2 cellular contexts compared by ENCODE assay signal in the genomic region with DNA sequence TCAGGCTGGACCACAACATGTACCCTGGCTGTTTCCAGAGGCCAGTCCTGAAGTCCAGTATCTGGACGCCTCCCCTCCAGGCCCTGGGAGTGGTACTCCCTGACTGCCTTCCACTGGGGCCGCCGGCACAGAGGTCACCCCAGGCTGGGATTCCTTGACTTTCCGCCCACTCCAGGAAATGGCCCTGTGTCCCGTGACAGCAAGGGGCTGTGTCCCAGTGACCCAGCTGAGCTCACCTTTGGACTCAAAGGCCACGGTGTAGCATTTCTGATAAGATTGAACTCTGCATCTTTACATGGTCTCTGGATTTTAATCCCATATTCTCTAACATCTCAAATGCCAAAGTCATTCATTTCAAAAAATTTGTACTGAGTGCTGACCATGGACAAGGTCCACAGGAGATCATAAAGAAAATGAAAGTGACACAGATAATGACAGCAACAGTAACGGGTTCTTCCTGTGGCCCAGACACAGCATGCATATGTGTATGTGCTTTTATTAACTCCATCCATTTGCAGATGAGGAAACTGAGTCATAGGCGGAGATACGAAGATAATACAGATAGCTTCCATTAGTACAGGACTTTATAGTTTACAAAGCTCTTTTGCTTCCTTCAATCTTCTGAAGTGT.
TF ChIP-seq lines count a peak whose summit lies in the region.

No MANE protein-coding gene starts in this region.

TF ChIP-seq in K562, 482 proteins besides CTCF, POLR2A, EP300 and RAD21 (continues in another document):
- TF ChIP-seq ZNF77 (CRISPR knock-in tag; IDR thresholded peaks at IDR 0.05): no peak
- no peak for TF ChIP-seq ZBED1 (IDR thresholded peaks at IDR 0.05)
- no peak for TF ChIP-seq MED1 (CRISPR knock-in tag; IDR thresholded peaks at IDR 0.05; ENCODE audit: borderline replicate concordance)
- TF ChIP-seq, protein P1, sequence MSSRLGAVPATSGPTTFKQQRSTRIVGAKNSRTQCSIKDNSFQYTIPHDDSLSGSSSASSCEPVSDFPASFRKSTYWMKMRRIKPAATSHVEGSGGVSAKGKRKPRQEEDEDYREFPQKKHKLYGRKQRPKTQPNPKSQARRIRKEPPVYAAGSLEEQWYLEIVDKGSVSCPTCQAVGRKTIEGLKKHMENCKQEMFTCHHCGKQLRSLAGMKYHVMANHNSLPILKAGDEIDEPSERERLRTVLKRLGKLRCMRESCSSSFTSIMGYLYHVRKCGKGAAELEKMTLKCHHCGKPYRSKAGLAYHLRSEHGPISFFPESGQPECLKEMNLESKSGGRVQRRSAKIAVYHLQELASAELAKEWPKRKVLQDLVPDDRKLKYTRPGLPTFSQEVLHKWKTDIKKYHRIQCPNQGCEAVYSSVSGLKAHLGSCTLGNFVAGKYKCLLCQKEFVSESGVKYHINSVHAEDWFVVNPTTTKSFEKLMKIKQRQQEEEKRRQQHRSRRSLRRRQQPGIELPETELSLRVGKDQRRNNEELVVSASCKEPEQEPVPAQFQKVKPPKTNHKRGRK (tag; IDR thresholded peaks at IDR 0.05): no peak
- TF ChIP-seq RBM17 (IDR thresholded peaks at IDR 0.05; ENCODE audit: borderline replicate concordance, low read depth, low read length): no peak
- TF ChIP-seq ZNF165 (CRISPR knock-in tag; IDR thresholded peaks at IDR 0.05; ENCODE audit: borderline replicate concordance): no peak
- TF ChIP-seq CBFA2T3 (IDR thresholded peaks at IDR 0.05): 0 out of 2 replicates have a peak, but pooled peaks have one; percentile 8
- TF ChIP-seq XRCC4 (IDR thresholded peaks at IDR 0.05; ENCODE audit: extremely low read depth, insufficient read depth, insufficient read length): no peak
- TF ChIP-seq POLR2AphosphoS5 (IDR thresholded peaks at IDR 0.05; ENCODE audit: control insufficient read depth, insufficient read depth, low read depth, low read length): no peak
- 0 out of 2 replicates have a peak, but pooled peaks have one; percentile 26 for TF ChIP-seq RBFOX2 (IDR thresholded peaks at IDR 0.05; ENCODE audit: low read depth, low read length)
- no peak for TF ChIP-seq RUNX1 (IDR thresholded peaks at IDR 0.05; ENCODE audit: low read depth)
- no peak for TF ChIP-seq CREBBP (IDR thresholded peaks at IDR 0.05; ENCODE audit: low read depth, low read length)
- TF ChIP-seq, protein P2, sequence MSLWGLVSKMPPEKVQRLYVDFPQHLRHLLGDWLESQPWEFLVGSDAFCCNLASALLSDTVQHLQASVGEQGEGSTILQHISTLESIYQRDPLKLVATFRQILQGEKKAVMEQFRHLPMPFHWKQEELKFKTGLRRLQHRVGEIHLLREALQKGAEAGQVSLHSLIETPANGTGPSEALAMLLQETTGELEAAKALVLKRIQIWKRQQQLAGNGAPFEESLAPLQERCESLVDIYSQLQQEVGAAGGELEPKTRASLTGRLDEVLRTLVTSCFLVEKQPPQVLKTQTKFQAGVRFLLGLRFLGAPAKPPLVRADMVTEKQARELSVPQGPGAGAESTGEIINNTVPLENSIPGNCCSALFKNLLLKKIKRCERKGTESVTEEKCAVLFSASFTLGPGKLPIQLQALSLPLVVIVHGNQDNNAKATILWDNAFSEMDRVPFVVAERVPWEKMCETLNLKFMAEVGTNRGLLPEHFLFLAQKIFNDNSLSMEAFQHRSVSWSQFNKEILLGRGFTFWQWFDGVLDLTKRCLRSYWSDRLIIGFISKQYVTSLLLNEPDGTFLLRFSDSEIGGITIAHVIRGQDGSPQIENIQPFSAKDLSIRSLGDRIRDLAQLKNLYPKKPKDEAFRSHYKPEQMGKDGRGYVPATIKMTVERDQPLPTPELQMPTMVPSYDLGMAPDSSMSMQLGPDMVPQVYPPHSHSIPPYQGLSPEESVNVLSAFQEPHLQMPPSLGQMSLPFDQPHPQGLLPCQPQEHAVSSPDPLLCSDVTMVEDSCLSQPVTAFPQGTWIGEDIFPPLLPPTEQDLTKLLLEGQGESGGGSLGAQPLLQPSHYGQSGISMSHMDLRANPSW (CRISPR knock-in tag; IDR thresholded peaks at IDR 0.05): 0 out of 2 replicates have a peak, but pooled peaks have one; percentile 30
- TF ChIP-seq LCOR (CRISPR knock-in tag; IDR thresholded peaks at IDR 0.05): no peak
- no peak for TF ChIP-seq SMARCA4 (IDR thresholded peaks at IDR 0.05)
- TF ChIP-seq, protein P3, sequence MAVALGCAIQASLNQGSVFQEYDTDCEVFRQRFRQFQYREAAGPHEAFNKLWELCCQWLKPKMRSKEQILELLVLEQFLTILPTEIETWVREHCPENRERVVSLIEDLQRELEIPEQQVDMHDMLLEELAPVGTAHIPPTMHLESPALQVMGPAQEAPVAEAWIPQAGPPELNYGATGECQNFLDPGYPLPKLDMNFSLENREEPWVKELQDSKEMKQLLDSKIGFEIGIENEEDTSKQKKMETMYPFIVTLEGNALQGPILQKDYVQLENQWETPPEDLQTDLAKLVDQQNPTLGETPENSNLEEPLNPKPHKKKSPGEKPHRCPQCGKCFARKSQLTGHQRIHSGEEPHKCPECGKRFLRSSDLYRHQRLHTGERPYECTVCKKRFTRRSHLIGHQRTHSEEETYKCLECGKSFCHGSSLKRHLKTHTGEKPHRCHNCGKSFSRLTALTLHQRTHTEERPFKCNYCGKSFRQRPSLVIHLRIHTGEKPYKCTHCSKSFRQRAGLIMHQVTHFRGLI (CRISPR knock-in tag; IDR thresholded peaks at IDR 0.05): no peak
- no peak for TF ChIP-seq NFE2L1 (tag; IDR thresholded peaks at IDR 0.05; ENCODE audit: borderline replicate concordance, low read depth)
- TF ChIP-seq YY1 (IDR thresholded peaks at IDR 0.05; ENCODE audit: borderline replicate concordance in 1 of 3, control insufficient read depth in 1 of 3, extremely low read depth in 1 of 3, insufficient read depth in 3 of 3, insufficient read length in 1 of 3, insufficient replicate concordance in 2 of 3, low read depth in 1 of 3, low read length in 2 of 3): no peak
- peak; percentile 44 for TF ChIP-seq WHSC1 (IDR thresholded peaks at IDR 0.05; ENCODE audit: low read length)
- TF ChIP-seq, protein P4, sequence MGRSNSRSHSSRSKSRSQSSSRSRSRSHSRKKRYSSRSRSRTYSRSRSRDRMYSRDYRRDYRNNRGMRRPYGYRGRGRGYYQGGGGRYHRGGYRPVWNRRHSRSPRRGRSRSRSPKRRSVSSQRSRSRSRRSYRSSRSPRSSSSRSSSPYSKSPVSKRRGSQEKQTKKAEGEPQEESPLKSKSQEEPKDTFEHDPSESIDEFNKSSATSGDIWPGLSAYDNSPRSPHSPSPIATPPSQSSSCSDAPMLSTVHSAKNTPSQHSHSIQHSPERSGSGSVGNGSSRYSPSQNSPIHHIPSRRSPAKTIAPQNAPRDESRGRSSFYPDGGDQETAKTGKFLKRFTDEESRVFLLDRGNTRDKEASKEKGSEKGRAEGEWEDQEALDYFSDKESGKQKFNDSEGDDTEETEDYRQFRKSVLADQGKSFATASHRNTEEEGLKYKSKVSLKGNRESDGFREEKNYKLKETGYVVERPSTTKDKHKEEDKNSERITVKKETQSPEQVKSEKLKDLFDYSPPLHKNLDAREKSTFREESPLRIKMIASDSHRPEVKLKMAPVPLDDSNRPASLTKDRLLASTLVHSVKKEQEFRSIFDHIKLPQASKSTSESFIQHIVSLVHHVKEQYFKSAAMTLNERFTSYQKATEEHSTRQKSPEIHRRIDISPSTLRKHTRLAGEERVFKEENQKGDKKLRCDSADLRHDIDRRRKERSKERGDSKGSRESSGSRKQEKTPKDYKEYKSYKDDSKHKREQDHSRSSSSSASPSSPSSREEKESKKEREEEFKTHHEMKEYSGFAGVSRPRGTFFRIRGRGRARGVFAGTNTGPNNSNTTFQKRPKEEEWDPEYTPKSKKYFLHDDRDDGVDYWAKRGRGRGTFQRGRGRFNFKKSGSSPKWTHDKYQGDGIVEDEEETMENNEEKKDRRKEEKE (IDR thresholded peaks at IDR 0.05; ENCODE audit: borderline replicate concordance in 1 of 2, control insufficient read depth in 1 of 2, low read depth in 2 of 2, low read length in 1 of 2): no peak
- peak; percentile 73 for TF ChIP-seq EGR1 (conservative IDR thresholded peaks at IDR 0.05)

TF ChIP-seq in HepG2, 621 proteins besides CTCF, POLR2A, EP300 and RAD21:
- TF ChIP-seq, protein P5, sequence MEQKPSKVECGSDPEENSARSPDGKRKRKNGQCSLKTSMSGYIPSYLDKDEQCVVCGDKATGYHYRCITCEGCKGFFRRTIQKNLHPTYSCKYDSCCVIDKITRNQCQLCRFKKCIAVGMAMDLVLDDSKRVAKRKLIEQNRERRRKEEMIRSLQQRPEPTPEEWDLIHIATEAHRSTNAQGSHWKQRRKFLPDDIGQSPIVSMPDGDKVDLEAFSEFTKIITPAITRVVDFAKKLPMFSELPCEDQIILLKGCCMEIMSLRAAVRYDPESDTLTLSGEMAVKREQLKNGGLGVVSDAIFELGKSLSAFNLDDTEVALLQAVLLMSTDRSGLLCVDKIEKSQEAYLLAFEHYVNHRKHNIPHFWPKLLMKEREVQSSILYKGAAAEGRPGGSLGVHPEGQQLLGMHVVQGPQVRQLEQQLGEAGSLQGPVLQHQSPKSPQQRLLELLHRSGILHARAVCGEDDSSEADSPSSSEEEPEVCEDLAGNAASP (CRISPR knock-in tag; IDR thresholded peaks at IDR 0.05; ENCODE audit: borderline replicate concordance): peak; percentile 14; the same call in 1 of the 2 replicates
- TF ChIP-seq RARA (CRISPR knock-in tag; IDR thresholded peaks at IDR 0.05) (peak; percentile 10; the same call in 1 of the 2 replicates), ZNF264 (CRISPR knock-in tag; IDR thresholded peaks at IDR 0.05) (no peak), ARNT2 (CRISPR knock-in tag; IDR thresholded peaks at IDR 0.05; ENCODE audit: low read depth) (no peak), HNF4A (CRISPR knock-in tag; IDR thresholded peaks at IDR 0.05) (peak; percentile 53), BHLHE40 (IDR thresholded peaks at IDR 0.05; ENCODE audit: low read length) (0 out of 2 replicates have a peak, but pooled peaks have one; percentile 18)
- TF ChIP-seq, protein P6, sequence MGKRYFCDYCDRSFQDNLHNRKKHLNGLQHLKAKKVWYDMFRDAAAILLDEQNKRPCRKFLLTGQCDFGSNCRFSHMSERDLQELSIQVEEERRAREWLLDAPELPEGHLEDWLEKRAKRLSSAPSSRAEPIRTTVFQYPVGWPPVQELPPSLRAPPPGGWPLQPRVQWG (CRISPR knock-in tag; IDR thresholded peaks at IDR 0.05; ENCODE audit: borderline replicate concordance, low read depth): no peak
TF ChIP-seq in HepG2: peak in this region for 4.
